15 cellular contexts compared by ENCODE assay signal in the genomic region with DNA sequence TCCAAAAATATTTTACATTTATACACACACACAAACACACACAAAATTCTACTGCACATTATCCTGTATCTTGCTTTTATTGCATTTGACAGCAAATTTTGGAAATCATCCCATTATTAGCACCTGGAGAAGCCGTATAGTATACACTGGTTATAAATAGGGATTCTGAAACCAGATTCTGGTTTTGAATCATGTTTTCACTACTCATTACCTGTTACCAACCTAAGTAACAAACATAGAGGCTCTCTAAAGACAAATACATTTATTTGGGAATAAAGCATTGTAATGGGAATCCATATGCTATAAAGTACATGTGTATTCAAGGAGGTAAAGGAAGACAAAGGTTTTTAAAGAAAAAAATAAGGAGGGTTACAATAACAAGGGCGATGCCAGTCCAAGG.
DNase-seq lines count a peak whose midpoint lies in the region; ATAC-seq and TF ChIP-seq lines count a peak whose summit lies in the region.
"Had no signal": no experiment of that assay in that cellular context is flagged by ENCODE, and none has a peak within 500 bp of the region (broad histone marks: within the 10 kb centered on the region; RNA-seq: fewer than 3 reads in every experiment).

No MANE protein-coding gene starts in this region.

- H3K27me3 ChIP-seq in BLaER1 treated with 17β-estradiol and CSF1 and Interleukin-3, amounts not matched to agents 10 nM and 100 nM: no peaks in the 10 kb centered on the region
- H3K27me3 ChIP-seq in MM.1S (replicated peaks; ENCODE audit: insufficient read depth, low read length) (no peaks in the 10 kb centered on the region), spleen (replicated peaks in 1 of 7) (peaks cover 0 to 9% (median 0%) of the 10 kb centered on the region in 7 donors)
- H3K27me3 ChIP-seq: SJCRH30 had no signal

- H3K36me3 ChIP-seq in BLaER1 treated with 17β-estradiol and CSF1 and Interleukin-3, amounts not matched to agents 10 nM and 100 nM: no peaks in the 10 kb centered on the region
- H3K36me3 ChIP-seq in MM.1S (replicated peaks; ENCODE audit: insufficient read depth, low read length) (no peaks in the 10 kb centered on the region), spleen (no peaks in the 10 kb centered on the region)
- H3K36me3 ChIP-seq: SJCRH30 had no signal

- no peaks in the 10 kb centered on the region for H3K27me3 Mint-ChIP-seq in activated T-helper 2 cell treated with anti-CD3 and anti-CD28 coated beads, Interferon-gamma antibody, Interleukin-2, Interleukin-4, amounts not matched to agents 10 μg/mL and 5 μg/mL and 100 μg/mL, durations not matched to agents 14 hours and 24 hours and 36 hours (ENCODE audit: low read depth)
- H3K27me3 Mint-ChIP-seq in nephron (ENCODE audit: low read depth): no peaks in the 10 kb centered on the region

- intact Hi-C loops in activated T-helper 2 cell treated with anti-CD3 and anti-CD28 coated beads, Interferon-gamma antibody, Interleukin-2, Interleukin-4, amounts not matched to agents 10 μg/mL and 5 μg/mL and 100 μg/mL, durations not matched to agents 14 hours and 24 hours and 36 hours (cut with micrococcal nuclease): loop anchor here (5.0 kb wide), 1 partner anchor 328 kb away; no protein-coding TSS in a partner anchor
- intact Hi-C loops in spleen (cut with DNase I; ENCODE audit: low total_unique reads): no loop called here

- H3K36me3 Mint-ChIP-seq in activated T-helper 2 cell treated with anti-CD3 and anti-CD28 coated beads, Interferon-gamma antibody, Interleukin-2, Interleukin-4, amounts not matched to agents 10 μg/mL and 5 μg/mL and 100 μg/mL, durations not matched to agents 14 hours and 24 hours and 36 hours (ENCODE audit: low read depth): no peaks in the 10 kb centered on the region
- no peaks in the 10 kb centered on the region for H3K36me3 Mint-ChIP-seq in nephron (ENCODE audit: low read depth)

- H3F3A ChIP-seq in MM.1S (ENCODE audit: insufficient read depth, low read length): peaks cover 45% of the 10 kb centered on the region

- H2AFZ ChIP-seq in MM.1S (ENCODE audit: low read length): no peak overlapping the region

- no peak overlapping the region for H3K27ac Mint-ChIP-seq in activated T-helper 2 cell treated with anti-CD3 and anti-CD28 coated beads, Interferon-gamma antibody, Interleukin-2, Interleukin-4, amounts not matched to agents 10 μg/mL and 5 μg/mL and 100 μg/mL, durations not matched to agents 14 hours and 24 hours and 36 hours
- H3K27ac Mint-ChIP-seq in nephron: peak overlapping the region; percentile 54 to 83 (median 77)
- H3K27ac Mint-ChIP-seq: CD8-positive, alpha-beta T cell had no signal

- H3K9me2 ChIP-seq in MM.1S (replicated peaks; ENCODE audit: insufficient read depth, low read length): no peaks in the 10 kb centered on the region

- peaks cover 37% of the 10 kb centered on the region for H3K4me1 Mint-ChIP-seq in activated T-helper 2 cell treated with anti-CD3 and anti-CD28 coated beads, Interferon-gamma antibody, Interleukin-2, Interleukin-4, amounts not matched to agents 10 μg/mL and 5 μg/mL and 100 μg/mL, durations not matched to agents 14 hours and 24 hours and 36 hours (ENCODE audit: low read depth)
- peaks cover 26% of the 10 kb centered on the region for H3K4me1 Mint-ChIP-seq in nephron

- H3K4me3 Mint-ChIP-seq in activated T-helper 2 cell treated with anti-CD3 and anti-CD28 coated beads, Interferon-gamma antibody, Interleukin-2, Interleukin-4, amounts not matched to agents 10 μg/mL and 5 μg/mL and 100 μg/mL, durations not matched to agents 14 hours and 24 hours and 36 hours (ENCODE audit: low read depth): peak overlapping the region; percentile 10
- H3K4me3 Mint-ChIP-seq in nephron: peak overlapping the region; percentile 53 to 83 (median 75)
- H3K4me3 Mint-ChIP-seq: CD8-positive, alpha-beta T cell had no signal

- 85 to 93% (median 89%) methylated on average over 2 of the region's 2 CpGs for WGBS in spleen, 5 donors

- peak overlapping the region in 1 of 11 experiments; percentile 35; a peak in 2 of 22 replicates for H3K9ac ChIP-seq in BLaER1 treated with 17β-estradiol and CSF1 and Interleukin-3, amounts not matched to agents 10 nM and 100 nM
- no peak overlapping the region for H3K9ac ChIP-seq in MM.1S (ENCODE audit: low read length)

- H3K4me3 ChIP-seq in BLaER1 treated with 17β-estradiol and CSF1 and Interleukin-3, amounts not matched to agents 10 nM and 100 nM: no peak overlapping the region
- H3K4me3 ChIP-seq in MM.1S (ENCODE audit: low read length): no peak overlapping the region
- no peak overlapping the region for H3K4me3 ChIP-seq in spleen
- H3K4me3 ChIP-seq: SJCRH30 had no signal

- H3K9me3 Mint-ChIP-seq in activated T-helper 2 cell treated with anti-CD3 and anti-CD28 coated beads, Interferon-gamma antibody, Interleukin-2, Interleukin-4, amounts not matched to agents 10 μg/mL and 5 μg/mL and 100 μg/mL, durations not matched to agents 14 hours and 24 hours and 36 hours: no peaks in the 10 kb centered on the region
- H3K9me3 Mint-ChIP-seq in nephron: no peaks in the 10 kb centered on the region

- no peak for DNase-seq in MM.1S
- no peak for DNase-seq in activated T-helper 2 cell treated with anti-CD3 and anti-CD28 coated beads, Interferon-gamma antibody, Interleukin-2, Interleukin-4, amounts not matched to agents 10 μg/mL and 5 μg/mL and 100 μg/mL, durations not matched to agents 14 hours and 24 hours and 36 hours (ENCODE audit: low spot score)
- no peak for DNase-seq in spleen
- no peak for DNase-seq in EL
- DNase-seq: ACHN; CD8-positive, alpha-beta T cell; H7; Kasumi-1; NCI-H1417; NCI-H2029; NCI-H510A treated with DMSO at 0.1 percent for 48 hours; SJCRH30 had no signal

- peaks cover 25 to 32% (median 27%) of the 10 kb centered on the region in 10 experiments for H3K4me1 ChIP-seq in BLaER1 treated with 17β-estradiol and CSF1 and Interleukin-3, amounts not matched to agents 10 nM and 100 nM
- H3K4me1 ChIP-seq in MM.1S (ENCODE audit: low read length): peaks cover 25% of the 10 kb centered on the region
- H3K4me1 ChIP-seq in spleen: peaks cover 3 to 31% (median 27%) of the 10 kb centered on the region in 6 donors
- H3K4me1 ChIP-seq: SJCRH30 had no signal

- no peaks in the 10 kb centered on the region; a peak in 2 of 22 replicates for H3K9me3 ChIP-seq in BLaER1 treated with 17β-estradiol and CSF1 and Interleukin-3, amounts not matched to agents 10 nM and 100 nM (replicated peaks in 1 of 11)
- H3K9me3 ChIP-seq in MM.1S (replicated peaks; ENCODE audit: insufficient read depth, low read length): no peaks in the 10 kb centered on the region
- H3K9me3 ChIP-seq in spleen: peaks cover 0 to 9% (median 0%) of the 10 kb centered on the region in 8 donors

- H3K27ac ChIP-seq in BLaER1 treated with 17β-estradiol and CSF1 and Interleukin-3, amounts not matched to agents 10 nM and 100 nM: peak overlapping the region in 8 of 11 experiments; percentile 96 to 98 (median 97); a peak in 14 of 22 replicates
- peak overlapping the region; percentile 26; the same call in 1 of the 2 replicates for H3K27ac ChIP-seq in MM.1S (ENCODE audit: low read length)
- no peak overlapping the region for H3K27ac ChIP-seq in spleen
- H3K27ac ChIP-seq: SJCRH30 had no signal

- TF ChIP-seq CTCF in MM.1S (IDR thresholded peaks at IDR 0.05; ENCODE audit: low read length): no peak
- TF ChIP-seq CTCF in nephron (IDR thresholded peaks at IDR 0.05; ENCODE audit: unreplicated experiment in 3 of 3): no peak
- TF ChIP-seq CTCF in spleen (IDR thresholded peaks at IDR 0.05 in 8 of 11, conservative IDR thresholded peaks at IDR 0.05 in 3 of 11): no peak

- ATAC-seq in GM21367 (IDR thresholded peaks at IDR 0.05; ENCODE audit: unreplicated experiment): no peak
- ATAC-seq: CD8-positive, alpha-beta T cell had no signal

- peaks cover 0 to 5% (median 2%) of the 10 kb centered on the region in 11 experiments; a peak in 7 of 22 replicates for H4K20me1 ChIP-seq in BLaER1 treated with 17β-estradiol and CSF1 and Interleukin-3, amounts not matched to agents 10 nM and 100 nM
- H4K20me1 ChIP-seq in MM.1S (ENCODE audit: insufficient read depth, low read length): no peaks in the 10 kb centered on the region

- H3K79me2 ChIP-seq in MM.1S (ENCODE audit: low read length): no peaks in the 10 kb centered on the region

- no peak for TF ChIP-seq POLR2A in spleen (IDR thresholded peaks at IDR 0.05)

- H3K4me2 ChIP-seq in BLaER1 treated with 17β-estradiol and CSF1 and Interleukin-3, amounts not matched to agents 10 nM and 100 nM: peak overlapping the region in 1 of 11 experiments; percentile 86; a peak in 1 of 22 replicates
- H3K4me2 ChIP-seq in MM.1S (ENCODE audit: low read depth, low read length): peak overlapping the region; percentile 54

Comparison
In these comparisons a context has a peak if more than half of its experiments do, and no peak if none do; other contexts are left out.
1. H3K27ac ChIP-seq: peak in BLaER1 treated with 17β-estradiol and CSF1 and Interleukin-3, amounts not matched to agents 10 nM and 100 nM (8 of 11) and MM.1S (single experiment); none in spleen (0 of 8).